12 cellular contexts compared by ENCODE assay signal in the genomic region with DNA sequence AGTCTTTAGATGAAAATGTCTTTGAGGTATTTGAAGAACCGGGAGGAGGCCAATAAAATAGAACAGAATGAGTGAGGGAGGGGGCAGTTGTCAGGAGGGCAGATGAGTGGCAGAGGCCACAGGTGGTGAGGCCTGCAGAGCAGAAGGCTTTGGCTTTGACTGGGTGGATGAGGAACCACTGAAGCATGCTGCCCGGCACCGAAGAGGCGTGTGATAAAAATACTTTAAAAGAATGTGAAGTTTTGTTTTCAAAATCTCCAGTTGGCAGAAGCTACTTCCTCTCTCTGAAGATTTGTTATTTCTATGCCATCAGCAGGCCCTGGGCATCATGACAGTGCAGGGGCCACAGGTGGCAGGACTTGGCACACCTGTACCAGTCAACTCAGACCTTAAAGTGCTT. TPM values are rescaled to one million over a fixed set of nuclear protein-coding genes. Genes with fewer than 3 reads are reported as not detected.
DNase-seq lines count a peak whose midpoint lies in the region; ATAC-seq and TF ChIP-seq lines count a peak whose summit lies in the region.
"Had no signal": no experiment of that assay in that cellular context is flagged by ENCODE, and none has a peak within 500 bp of the region (broad histone marks: within the 10 kb centered on the region; RNA-seq: fewer than 3 reads in every experiment).

No MANE protein-coding gene starts in this region.

- H3K4me3 ChIP-seq in SU-DHL-6 (ENCODE audit: insufficient read depth, low read length, poor library complexity, severe bottlenecking): peak overlapping the region; percentile 15
- H3K4me3 ChIP-seq: upper lobe of left lung had no signal

- H4K20me1 ChIP-seq in SU-DHL-6 (ENCODE audit: low read depth, low read length): no peaks in the 10 kb centered on the region

- H3F3A ChIP-seq in SU-DHL-6 (ENCODE audit: insufficient read depth): peaks cover 22% of the 10 kb centered on the region

- H3K36me3 ChIP-seq in SU-DHL-6 (ENCODE audit: low read length): no peaks in the 10 kb centered on the region
- H3K36me3 ChIP-seq: upper lobe of left lung had no signal

- H3K4me1 Mint-ChIP-seq in activated naive CD4-positive, alpha-beta T cell treated with anti-CD3 and anti-CD28 coated beads for 36 hours (ENCODE audit: low read depth): peaks cover 5% of the 10 kb centered on the region
- H3K4me1 Mint-ChIP-seq in stimulated activated naive B cell treated with anti-CD40 and anti-IgM and Interleukin-4, amounts not matched to agents 10 μg/mL and 1 μg/mL and 100 μg/mL, for 72 hours: peaks cover 29 to 62% of the 10 kb centered on the region in 2 donors
- H3K4me1 Mint-ChIP-seq: activated CD8-positive, alpha-beta memory T cell treated with anti-CD3 and anti-CD28 coated beads, Interleukin-2, amount 10 ng/mL, durations not matched to agents 7 days and 5 days had no signal

- TF ChIP-seq CTCF in SU-DHL-6 (IDR thresholded peaks at IDR 0.05; ENCODE audit: insufficient read depth, low read length, poor library complexity, severe bottlenecking): no peak

- H3K4me3 Mint-ChIP-seq in activated naive CD4-positive, alpha-beta T cell treated with anti-CD3 and anti-CD28 coated beads for 36 hours: no peak overlapping the region
- H3K4me3 Mint-ChIP-seq in stimulated activated naive B cell treated with anti-CD40 and anti-IgM and Interleukin-4, amounts not matched to agents 10 μg/mL and 1 μg/mL and 100 μg/mL, for 72 hours: peak overlapping the region; percentile 34 to 51
- H3K4me3 Mint-ChIP-seq: activated CD8-positive, alpha-beta memory T cell treated with anti-CD3 and anti-CD28 coated beads, Interleukin-2, amount 10 ng/mL, durations not matched to agents 7 days and 5 days had no signal

- no peaks in the 10 kb centered on the region for H3K9me2 ChIP-seq in SU-DHL-6 (replicated peaks; ENCODE audit: insufficient read depth, low read length)

- peak overlapping the region; percentile 71 for H3K4me2 ChIP-seq in SU-DHL-6 (ENCODE audit: low read depth, low read length, poor library complexity, severe bottlenecking)

- intact Hi-C loops in activated naive CD4-positive, alpha-beta T cell treated with anti-CD3 and anti-CD28 coated beads for 36 hours (cut with micrococcal nuclease): no loop called here

- H3K36me3 Mint-ChIP-seq in activated naive CD4-positive, alpha-beta T cell treated with anti-CD3 and anti-CD28 coated beads for 36 hours (ENCODE audit: low read depth): no peaks in the 10 kb centered on the region
- H3K36me3 Mint-ChIP-seq in stimulated activated naive B cell treated with anti-CD40 and anti-IgM and Interleukin-4, amounts not matched to agents 10 μg/mL and 1 μg/mL and 100 μg/mL, for 72 hours: no peaks in the 10 kb centered on the region
- H3K36me3 Mint-ChIP-seq: activated CD8-positive, alpha-beta memory T cell treated with anti-CD3 and anti-CD28 coated beads, Interleukin-2, amount 10 ng/mL, durations not matched to agents 7 days and 5 days had no signal

- H3K27me3 Mint-ChIP-seq in activated naive CD4-positive, alpha-beta T cell treated with anti-CD3 and anti-CD28 coated beads for 36 hours (ENCODE audit: low read depth): peaks cover 6% of the 10 kb centered on the region
- no peaks in the 10 kb centered on the region for H3K27me3 Mint-ChIP-seq in stimulated activated naive B cell treated with anti-CD40 and anti-IgM and Interleukin-4, amounts not matched to agents 10 μg/mL and 1 μg/mL and 100 μg/mL, for 72 hours

- peak overlapping the region; percentile 60 for H2AFZ ChIP-seq in SU-DHL-6 (ENCODE audit: low read depth, low read length, severe bottlenecking)

- no peaks in the 10 kb centered on the region for H3K9me3 Mint-ChIP-seq in activated naive CD4-positive, alpha-beta T cell treated with anti-CD3 and anti-CD28 coated beads for 36 hours
- H3K9me3 Mint-ChIP-seq in stimulated activated naive B cell treated with anti-CD40 and anti-IgM and Interleukin-4, amounts not matched to agents 10 μg/mL and 1 μg/mL and 100 μg/mL, for 72 hours: peaks cover 0 to 1% of the 10 kb centered on the region in 2 donors

- ATAC-seq in HG03060 (IDR thresholded peaks at IDR 0.05; ENCODE audit: low read depth, unreplicated experiment) (peak; percentile 70), GM18858 (IDR thresholded peaks at IDR 0.05; ENCODE audit: unreplicated experiment) (no peak)
- ATAC-seq in stimulated activated naive B cell treated with anti-CD40 and anti-IgM and Interleukin-4, amounts not matched to agents 10 μg/mL and 1 μg/mL and 100 μg/mL, for 72 hours (replicated peaks): peak; percentile 97
- ATAC-seq: activated CD8-positive, alpha-beta memory T cell treated with anti-CD3 and anti-CD28 coated beads, Interleukin-2, amount 10 ng/mL, durations not matched to agents 7 days and 5 days had no signal

- CTCF ChIA-PET in activated naive CD4-positive, alpha-beta T cell treated with anti-CD3 and anti-CD28 coated beads for 36 hours (lab: Charles Lee): interaction anchor here (1.4 kb wide), 1 partner anchor 135 kb away, joined by 3 read pairs; no protein-coding TSS in a partner anchor

- H3K27me3 ChIP-seq in SU-DHL-6 (ENCODE audit: low read length): no peaks in the 10 kb centered on the region
- H3K27me3 ChIP-seq: upper lobe of left lung had no signal

- H3K9ac ChIP-seq in SU-DHL-6 (ENCODE audit: low read length): peak overlapping the region; percentile 46

- H3K79me2 ChIP-seq in SU-DHL-6 (ENCODE audit: insufficient read depth, low read length): no peaks in the 10 kb centered on the region

- no peak overlapping the region for H3K27ac Mint-ChIP-seq in activated naive CD4-positive, alpha-beta T cell treated with anti-CD3 and anti-CD28 coated beads for 36 hours
- H3K27ac Mint-ChIP-seq in stimulated activated naive B cell treated with anti-CD40 and anti-IgM and Interleukin-4, amounts not matched to agents 10 μg/mL and 1 μg/mL and 100 μg/mL, for 72 hours: peak overlapping the region; percentile 68
- H3K27ac Mint-ChIP-seq: activated CD8-positive, alpha-beta memory T cell treated with anti-CD3 and anti-CD28 coated beads, Interleukin-2, amount 10 ng/mL, durations not matched to agents 7 days and 5 days had no signal

- H3K9me3 ChIP-seq in SU-DHL-6 (ENCODE audit: insufficient read depth, low read length): no peaks in the 10 kb centered on the region
- H3K9me3 ChIP-seq: upper lobe of left lung had no signal

- DNase-seq in activated naive CD4-positive, alpha-beta T cell treated with anti-CD3 and anti-CD28 coated beads for 36 hours: peak; percentile 36
- DNase-seq in activated naive CD4-positive, alpha-beta T cell treated with Interleukin-2 at 50 U/mL for 16 hours: no peak
- peak; percentile 63 for DNase-seq in stimulated activated naive B cell treated with anti-CD40 and anti-IgM and Interleukin-4, amounts not matched to agents 10 μg/mL and 1 μg/mL and 100 μg/mL, for 72 hours
- DNase-seq in activated effector memory CD4-positive, alpha-beta T cell treated with anti-CD3 and anti-CD28 coated beads, Interleukin-2, amount 50 U/mL, for 16 hours: no peak
- no peak for DNase-seq in activated gamma-delta T cell (lab: John Stamatoyannopoulos, UW)
- DNase-seq: activated CD8-positive, alpha-beta memory T cell treated with anti-CD3 and anti-CD28 coated beads, Interleukin-2, amount 10 ng/mL, durations not matched to agents 7 days and 5 days had no signal

- peak overlapping the region; percentile 97 for H3K27ac ChIP-seq in SU-DHL-6 (ENCODE audit: low read depth, low read length)
- H3K27ac ChIP-seq: upper lobe of left lung had no signal

RNA-seq across cellular contexts. Expression of gene MS4A12, which starts 6.3 kb away (rescaled TPM):
- total RNA-seq in activated naive CD4-positive, alpha-beta T cell treated with anti-CD3 and anti-CD28 coated beads for 36 hours: not detected
- total RNA-seq: activated CD8-positive, alpha-beta memory T cell treated with anti-CD3 and anti-CD28 coated beads, Interleukin-2, amount 10 ng/mL, durations not matched to agents 7 days and 5 days; frontal cortex; RPMI7951; upper lobe of left lung had no signal

RNA-seq across cellular contexts. Expression of gene MS4A13, which starts 16.3 kb away (rescaled TPM):
- total RNA-seq in activated naive CD4-positive, alpha-beta T cell treated with anti-CD3 and anti-CD28 coated beads for 36 hours: not detected
- total RNA-seq: activated CD8-positive, alpha-beta memory T cell treated with anti-CD3 and anti-CD28 coated beads, Interleukin-2, amount 10 ng/mL, durations not matched to agents 7 days and 5 days; frontal cortex; RPMI7951; upper lobe of left lung had no signal

RNA-seq across cellular contexts. Expression of gene MS4A1, which starts 43.2 kb away (rescaled TPM):
- total RNA-seq in activated naive CD4-positive, alpha-beta T cell treated with anti-CD3 and anti-CD28 coated beads for 36 hours: under 1 TPM; 0.35 to 0.36 TPM
- total RNA-seq: activated CD8-positive, alpha-beta memory T cell treated with anti-CD3 and anti-CD28 coated beads, Interleukin-2, amount 10 ng/mL, durations not matched to agents 7 days and 5 days; RPMI7951 had no signal

Comparison
In these comparisons a context has a peak if more than half of its experiments do, and no peak if none do; other contexts are left out.
1. DNase-seq: peak in activated naive CD4-positive, alpha-beta T cell treated with anti-CD3 and anti-CD28 coated beads for 36 hours (single experiment) and stimulated activated naive B cell treated with anti-CD40 and anti-IgM and Interleukin-4, amounts not matched to agents 10 μg/mL and 1 μg/mL and 100 μg/mL, for 72 hours (single experiment); none in activated naive CD4-positive, alpha-beta T cell treated with Interleukin-2 at 50 U/mL for 16 hours (single experiment), activated effector memory CD4-positive, alpha-beta T cell treated with anti-CD3 and anti-CD28 coated beads, Interleukin-2, amount 50 U/mL, for 16 hours (single experiment) and activated gamma-delta T cell (single experiment).